In the genomic region with DNA sequence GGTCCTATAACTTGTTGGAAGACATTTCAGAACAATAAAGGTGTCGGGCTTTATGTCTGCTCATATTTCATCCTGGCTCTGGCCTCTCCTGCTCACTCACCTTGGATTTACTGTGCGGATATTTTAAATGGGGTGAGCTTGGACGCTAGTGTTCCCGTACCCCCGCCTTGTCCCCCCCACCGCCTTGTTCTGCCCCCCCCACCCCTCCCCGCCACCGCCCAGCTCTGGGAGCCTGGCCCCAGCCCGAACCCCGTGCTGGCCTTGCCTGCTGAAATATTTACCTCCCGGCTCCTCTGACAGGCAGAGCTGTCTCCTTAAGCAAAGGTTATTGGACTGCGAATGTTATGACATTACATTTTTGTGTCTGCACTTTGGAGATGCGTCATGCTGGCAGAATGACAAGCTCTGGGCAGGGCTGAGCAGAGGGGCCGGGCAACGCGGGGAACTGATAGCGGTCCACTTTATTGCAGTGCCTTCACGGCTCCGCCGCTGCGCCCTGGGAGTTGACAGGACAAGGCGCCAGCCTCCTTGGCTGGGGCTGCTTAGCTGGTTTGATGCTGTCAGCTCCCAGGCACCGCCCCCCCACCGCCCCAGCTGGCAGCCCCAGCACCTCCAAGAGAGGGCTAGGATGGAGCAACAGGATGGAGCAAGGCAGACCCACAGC, we compare ENCODE assay signal across 9 cellular contexts.
A peak's percentile ranks its signal among the peaks of the same experiment; 100 is the strongest.
DNase-seq lines count a peak whose midpoint lies in the region; ATAC-seq and TF ChIP-seq lines count a peak whose summit lies in the region.
"Had no signal": no experiment of that assay in that cellular context is flagged by ENCODE, and none has a peak within 500 bp of the region (broad histone marks: within the 10 kb centered on the region; RNA-seq: fewer than 3 reads in every experiment).

No MANE protein-coding gene starts in this region.

- H3K27ac Mint-ChIP-seq in glutamatergic neuron (ENCODE audit: unreplicated experiment) = no peak overlapping the region

- no peak for ATAC-seq in GM21619 (IDR thresholded peaks at IDR 0.05; ENCODE audit: unreplicated experiment)
- no peak for ATAC-seq in HG03039 (IDR thresholded peaks at IDR 0.05; ENCODE audit: unreplicated experiment)
- no peak for ATAC-seq in HG03469 (IDR thresholded peaks at IDR 0.05; ENCODE audit: unreplicated experiment)

- peaks cover 9% of the 10 kb centered on the region for H3K27me3 Mint-ChIP-seq in glutamatergic neuron (ENCODE audit: unreplicated experiment)

- H3K36me3 Mint-ChIP-seq in glutamatergic neuron (ENCODE audit: unreplicated experiment) = no peaks in the 10 kb centered on the region

- H3F3A ChIP-seq in smooth muscle cell (ENCODE audit: low read depth) = no peaks in the 10 kb centered on the region

- no peaks in the 10 kb centered on the region for H3K27me3 ChIP-seq in smooth muscle cell (ENCODE audit: low read depth)

- DNase-seq in RPMI8226 (peak; percentile 61), glutamatergic neuron (peak; percentile 27), smooth muscle cell (lab: John Stamatoyannopoulos, UW; ENCODE audit: unreplicated experiment) (peak; percentile 51), DMS114 treated with DMSO at 0.1 percent for 48 hours (lab: John Stamatoyannopoulos, UW; ENCODE audit: unreplicated experiment) (no peak)

- POLR2A ChIA-PET in HEK293 (lab: Yijun Ruan, JAX) = interaction anchor here (0.8 to 1.6 kb wide), 4 partner anchors 12 to 222 kb away, joined by 5 to 7 read pairs (median 5); a partner anchor contains a TSS

- no peak overlapping the region for H3K4me3 ChIP-seq in HEK293 (ENCODE audit: low read depth, low read length)
- H3K4me3 ChIP-seq in smooth muscle cell = no peak overlapping the region

- H3K4me1 ChIP-seq in HEK293 (ENCODE audit: control insufficient read depth, insufficient read depth, low read length) (peaks cover 11% of the 10 kb centered on the region), smooth muscle cell (ENCODE audit: low read depth) (peaks cover 4% of the 10 kb centered on the region)

- H3K9me3 ChIP-seq in HEK293 (ENCODE audit: control insufficient read depth, insufficient read depth, low read depth, low read length) (no peaks in the 10 kb centered on the region), smooth muscle cell (replicated peaks; ENCODE audit: low read depth) (no peaks in the 10 kb centered on the region)

- peaks cover 19% of the 10 kb centered on the region for H3K9me3 Mint-ChIP-seq in glutamatergic neuron (ENCODE audit: unreplicated experiment)

- H4K20me1 ChIP-seq in smooth muscle cell (ENCODE audit: low read depth) = peaks cover 6% of the 10 kb centered on the region

- H3K9ac ChIP-seq in smooth muscle cell (ENCODE audit: low read depth) = no peak overlapping the region
- H3K9ac ChIP-seq: KMS-11 had no signal

- H3K4me3 Mint-ChIP-seq in glutamatergic neuron (ENCODE audit: unreplicated experiment) = no peak overlapping the region

- peaks cover 27% of the 10 kb centered on the region for H3K4me1 Mint-ChIP-seq in glutamatergic neuron (ENCODE audit: low read depth, unreplicated experiment)

- TF ChIP-seq CTCF in HEK293 (tag by site-specific recombination; IDR thresholded peaks at IDR 0.05) (no peak), glutamatergic neuron (IDR thresholded peaks at IDR 0.05; ENCODE audit: partially characterized antibody, unreplicated experiment) (no peak), smooth muscle cell (IDR thresholded peaks at IDR 0.05; ENCODE audit: borderline replicate concordance, insufficient read depth, poor library complexity, severe bottlenecking) (no peak)

- peak overlapping the region; percentile 17 for H3K4me2 ChIP-seq in smooth muscle cell
- H3K4me2 ChIP-seq: KMS-11 had no signal

- H3K36me3 ChIP-seq in HEK293 (ENCODE audit: control insufficient read depth in 2 of 2, insufficient read depth in 1 of 2, low read length in 2 of 2) (no peaks in the 10 kb centered on the region), smooth muscle cell (ENCODE audit: low read depth) (no peaks in the 10 kb centered on the region)

- H2AFZ ChIP-seq in smooth muscle cell (ENCODE audit: low read depth) = no peak overlapping the region

- H3K27ac ChIP-seq in HEK293 (ENCODE audit: extremely low read depth, low read depth, low read length) = no peak overlapping the region
- peak overlapping the region; percentile 60 for H3K27ac ChIP-seq in smooth muscle cell (ENCODE audit: low read depth)
- H3K27ac ChIP-seq: KMS-11 had no signal

- CTCF ChIA-PET in HEK293 (lab: Yijun Ruan, JAX) = interaction anchor here (0.7 to 3.6 kb wide), 12 partner anchors 12 to 276 kb away, joined by 3 to 17 read pairs (median 4); no protein-coding TSS in a partner anchor

- H3K79me2 ChIP-seq in smooth muscle cell (ENCODE audit: low read depth) = no peaks in the 10 kb centered on the region

- 42% methylated on average over 24 of the region's 24 CpGs for whole genome bisulfite sequencing in smooth muscle cell (ENCODE audit: low lambda C conversion rate)

TF ChIP-seq in HEK293, 187 proteins besides CTCF, POLR2A, EP300 and RAD21 (continues in another document):
- TF ChIP-seq GLI4 (tag by site-specific recombination; IDR thresholded peaks at IDR 0.05) (no peak), ZNF184 (tag by site-specific recombination; IDR thresholded peaks at IDR 0.05) (no peak), RBAK (tag by site-specific recombination; IDR thresholded peaks at IDR 0.05) (no peak), ZSCAN30 (tag by site-specific recombination; IDR thresholded peaks at IDR 0.05) (0 out of 2 replicates have a peak, but pooled peaks have one; percentile 9), KLF10 (tag by site-specific recombination; IDR thresholded peaks at IDR 0.05) (no peak), KLF16 (tag by site-specific recombination; IDR thresholded peaks at IDR 0.05) (0 out of 2 replicates have a peak, but pooled peaks have one; percentile 24), ZNF341 (tag by site-specific recombination; IDR thresholded peaks at IDR 0.05; ENCODE audit: low read depth) (no peak), ZNF138 (tag by site-specific recombination; IDR thresholded peaks at IDR 0.05; ENCODE audit: borderline replicate concordance) (no peak), ZNF354C (tag by site-specific recombination; IDR thresholded peaks at IDR 0.05; ENCODE audit: borderline replicate concordance, low read depth) (no peak), ZNF600 (tag by site-specific recombination; IDR thresholded peaks at IDR 0.05) (peak; percentile 97), FEZF1 (tag by site-specific recombination; IDR thresholded peaks at IDR 0.05) (no peak), BCL11B (tag by site-specific recombination; IDR thresholded peaks at IDR 0.05; ENCODE audit: low read depth) (no peak), ZNF248 (tag by site-specific recombination; IDR thresholded peaks at IDR 0.05) (no peak), GFI1B (tag by site-specific recombination; IDR thresholded peaks at IDR 0.05) (no peak), ZBTB1 (tag by site-specific recombination; IDR thresholded peaks at IDR 0.05) (no peak), ZNF549 (tag by site-specific recombination; IDR thresholded peaks at IDR 0.05) (no peak), PRDM1 (tag by site-specific recombination; IDR thresholded peaks at IDR 0.05) (no peak), ZNF140 (tag by site-specific recombination; IDR thresholded peaks at IDR 0.05) (no peak), ZNF24 (tag by site-specific recombination; IDR thresholded peaks at IDR 0.05) (no peak), ZNF311 (tag by site-specific recombination; IDR thresholded peaks at IDR 0.05; ENCODE audit: borderline replicate concordance) (no peak)
- TF ChIP-seq, protein P1, sequence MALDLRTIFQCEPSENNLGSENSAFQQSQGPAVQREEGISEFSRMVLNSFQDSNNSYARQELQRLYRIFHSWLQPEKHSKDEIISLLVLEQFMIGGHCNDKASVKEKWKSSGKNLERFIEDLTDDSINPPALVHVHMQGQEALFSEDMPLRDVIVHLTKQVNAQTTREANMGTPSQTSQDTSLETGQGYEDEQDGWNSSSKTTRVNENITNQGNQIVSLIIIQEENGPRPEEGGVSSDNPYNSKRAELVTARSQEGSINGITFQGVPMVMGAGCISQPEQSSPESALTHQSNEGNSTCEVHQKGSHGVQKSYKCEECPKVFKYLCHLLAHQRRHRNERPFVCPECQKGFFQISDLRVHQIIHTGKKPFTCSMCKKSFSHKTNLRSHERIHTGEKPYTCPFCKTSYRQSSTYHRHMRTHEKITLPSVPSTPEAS (tag by site-specific recombination; IDR thresholded peaks at IDR 0.05) = no peak
- TF ChIP-seq, protein P2, sequence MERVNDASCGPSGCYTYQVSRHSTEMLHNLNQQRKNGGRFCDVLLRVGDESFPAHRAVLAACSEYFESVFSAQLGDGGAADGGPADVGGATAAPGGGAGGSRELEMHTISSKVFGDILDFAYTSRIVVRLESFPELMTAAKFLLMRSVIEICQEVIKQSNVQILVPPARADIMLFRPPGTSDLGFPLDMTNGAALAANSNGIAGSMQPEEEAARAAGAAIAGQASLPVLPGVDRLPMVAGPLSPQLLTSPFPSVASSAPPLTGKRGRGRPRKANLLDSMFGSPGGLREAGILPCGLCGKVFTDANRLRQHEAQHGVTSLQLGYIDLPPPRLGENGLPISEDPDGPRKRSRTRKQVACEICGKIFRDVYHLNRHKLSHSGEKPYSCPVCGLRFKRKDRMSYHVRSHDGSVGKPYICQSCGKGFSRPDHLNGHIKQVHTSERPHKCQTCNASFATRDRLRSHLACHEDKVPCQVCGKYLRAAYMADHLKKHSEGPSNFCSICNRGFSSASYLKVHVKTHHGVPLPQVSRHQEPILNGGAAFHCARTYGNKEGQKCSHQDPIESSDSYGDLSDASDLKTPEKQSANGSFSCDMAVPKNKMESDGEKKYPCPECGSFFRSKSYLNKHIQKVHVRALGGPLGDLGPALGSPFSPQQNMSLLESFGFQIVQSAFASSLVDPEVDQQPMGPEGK (tag by site-specific recombination; IDR thresholded peaks at IDR 0.05) = peak; percentile 50; the same call in 1 of the 2 replicates
- TF ChIP-seq, protein P3, sequence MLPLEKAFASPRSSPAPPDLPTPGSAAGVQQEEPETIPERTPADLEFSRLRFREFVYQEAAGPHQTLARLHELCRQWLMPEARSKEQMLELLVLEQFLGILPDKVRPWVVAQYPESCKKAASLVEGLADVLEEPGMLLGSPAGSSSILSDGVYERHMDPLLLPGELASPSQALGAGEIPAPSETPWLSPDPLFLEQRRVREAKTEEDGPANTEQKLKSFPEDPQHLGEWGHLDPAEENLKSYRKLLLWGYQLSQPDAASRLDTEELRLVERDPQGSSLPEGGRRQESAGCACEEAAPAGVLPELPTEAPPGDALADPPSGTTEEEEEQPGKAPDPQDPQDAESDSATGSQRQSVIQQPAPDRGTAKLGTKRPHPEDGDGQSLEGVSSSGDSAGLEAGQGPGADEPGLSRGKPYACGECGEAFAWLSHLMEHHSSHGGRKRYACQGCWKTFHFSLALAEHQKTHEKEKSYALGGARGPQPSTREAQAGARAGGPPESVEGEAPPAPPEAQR (tag by site-specific recombination; IDR thresholded peaks at IDR 0.05) = no peak
